8 cellular contexts compared by ENCODE assay signal in the genomic region with DNA sequence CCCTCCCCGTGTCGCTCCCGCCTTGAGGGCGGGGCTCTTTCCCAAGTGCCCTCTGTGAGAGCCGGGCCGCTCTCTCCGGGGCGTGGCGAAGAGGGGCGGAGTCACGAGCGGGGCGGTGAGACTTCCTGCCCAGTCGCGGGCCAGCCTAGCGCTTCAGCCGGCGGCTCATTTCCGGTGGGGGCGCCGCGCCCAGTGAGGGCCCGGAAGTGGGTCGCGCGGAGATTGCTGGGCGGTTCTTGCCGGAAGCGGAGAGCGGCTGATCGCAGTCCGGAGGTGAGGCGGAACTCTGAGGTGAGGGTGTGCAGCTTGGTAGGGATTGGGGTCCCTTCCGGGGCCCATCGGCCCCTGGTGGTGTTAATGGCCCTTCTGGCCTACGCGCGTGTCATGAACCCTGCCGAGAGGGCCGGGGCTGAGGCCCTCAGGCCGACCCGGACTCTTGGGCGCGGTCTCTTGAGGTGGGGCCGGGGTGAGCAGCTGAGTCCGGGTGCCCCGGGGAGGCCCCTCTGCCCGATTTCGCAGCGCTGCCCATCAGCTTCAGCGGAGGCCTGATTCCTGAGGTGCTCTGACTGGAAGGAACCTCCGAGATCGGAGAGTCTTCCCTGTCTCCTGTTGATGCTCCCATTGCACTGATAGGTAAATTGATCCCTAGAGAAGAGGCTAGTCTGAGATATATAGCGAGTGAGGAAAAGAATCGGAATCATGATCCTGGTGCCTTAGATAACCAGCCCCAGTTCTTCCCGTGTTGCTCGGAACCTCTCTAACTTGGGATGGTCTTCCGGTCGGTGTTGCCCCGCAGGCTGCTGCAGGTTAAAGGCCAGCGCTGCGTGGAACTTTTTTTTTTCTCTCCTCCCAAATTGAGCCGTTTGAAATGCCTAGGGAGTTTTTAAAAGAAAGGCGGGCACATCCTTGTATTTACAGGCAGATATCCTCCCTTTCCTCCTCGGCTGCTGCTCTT. TPM values are rescaled to one million over a fixed set of nuclear protein-coding genes. Genes with fewer than 3 reads are reported as not detected.
DNase-seq lines count a peak whose midpoint lies in the region; ATAC-seq and TF ChIP-seq lines count a peak whose summit lies in the region.

A gene with protein sequence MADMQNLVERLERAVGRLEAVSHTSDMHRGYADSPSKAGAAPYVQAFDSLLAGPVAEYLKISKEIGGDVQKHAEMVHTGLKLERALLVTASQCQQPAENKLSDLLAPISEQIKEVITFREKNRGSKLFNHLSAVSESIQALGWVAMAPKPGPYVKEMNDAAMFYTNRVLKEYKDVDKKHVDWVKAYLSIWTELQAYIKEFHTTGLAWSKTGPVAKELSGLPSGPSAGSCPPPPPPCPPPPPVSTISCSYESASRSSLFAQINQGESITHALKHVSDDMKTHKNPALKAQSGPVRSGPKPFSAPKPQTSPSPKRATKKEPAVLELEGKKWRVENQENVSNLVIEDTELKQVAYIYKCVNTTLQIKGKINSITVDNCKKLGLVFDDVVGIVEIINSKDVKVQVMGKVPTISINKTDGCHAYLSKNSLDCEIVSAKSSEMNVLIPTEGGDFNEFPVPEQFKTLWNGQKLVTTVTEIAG (plus strand): TSS at position 219 of the 955 bp plus-strand sequence. CDS start 18,618 bp downstream, outside the sequence.

- H3K9me3 ChIP-seq in CD4-positive, alpha-beta memory T cell (ENCODE audit: control insufficient read depth in 1 of 2, low read length in 2 of 2): no peaks in the 10 kb centered on the region
- H3K9me3 ChIP-seq in lung (ENCODE audit: control insufficient read depth in 2 of 2, insufficient read depth in 1 of 2, low read length in 1 of 2): no peaks in the 10 kb centered on the region

- peak; percentile 100 for DNase-seq in CD4-positive, alpha-beta memory T cell
- peak; percentile 94 for DNase-seq in HPDE6-E6E7 (ENCODE audit: extremely low spot score)
- peak; percentile 99 for DNase-seq in NK-92 treated with Interleukin-12 subunit alpha and Interleukin-12 subunit beta, amount 100 ng/mL, for 24 hours (lab: John Stamatoyannopoulos, UW)
- DNase-seq in activated CD8-positive, alpha-beta memory T cell treated with anti-CD3 and anti-CD28 coated beads for 24 hours: peak; percentile 100
- DNase-seq in effector CD4-positive, alpha-beta T cell: peak; percentile 99
- DNase-seq in lung (ENCODE audit: low spot score): peak; percentile 100
- DNase-seq in stimulated activated CD4-positive, alpha-beta T cell treated with anti-CD3 and anti-CD28 coated beads, TNF-alpha, amount 100 ng/mL, for 48 hours (ENCODE audit: low read depth in 3 of 3): peak; percentile 99 to 100 (median 100)

- peaks cover 44 to 91% (median 57%) of the 10 kb centered on the region in 4 donors for H3K4me1 Mint-ChIP-seq in CD4-positive, alpha-beta memory T cell

- POLR2A ChIA-PET in CD4-positive, alpha-beta memory T cell (lab: Charles Lee; ENCODE audit: partially characterized antibody): interaction anchor here (0.7 to 6.2 kb wide), 20 partner anchors 10 to 589 kb away, joined by 3 to 115 read pairs (median 4); partner anchors contain the start of genes HPCAL4, PPT1, ZFP69B and ZMPSTE24

- TF ChIP-seq CTCF in lung (IDR thresholded peaks at IDR 0.05; ENCODE audit: control extremely low read depth, extremely low read depth): no peak

- peak within 1 kb of the TSS; percentile 92 to 99 (median 97) for H3K27ac Mint-ChIP-seq in CD4-positive, alpha-beta memory T cell

- H3K27ac ChIP-seq in CD4-positive, alpha-beta memory T cell (ENCODE audit: low read depth, low read length): peak within 1 kb of the TSS; percentile 86
- H3K27ac ChIP-seq in lung (ENCODE audit: low read depth in 1 of 2, low read length in 1 of 2): peak within 1 kb of the TSS; percentile 98

- H3K9me3 Mint-ChIP-seq in CD4-positive, alpha-beta memory T cell: no peaks in the 10 kb centered on the region

- intact Hi-C loops in CD4-positive, alpha-beta memory T cell (cut with micrococcal nuclease): loop anchor here (1.0 to 5.0 kb wide), 5 partner anchors 19 to 463 kb away; partner anchors contain the start of genes PABPC4, RLF and ZMPSTE24

- H3K36me3 Mint-ChIP-seq in CD4-positive, alpha-beta memory T cell: peaks cover 21 to 46% of the 10 kb centered on the region in 2 donors

- 0% methylated on average over 64 to 65 of the region's 65 CpGs for WGBS in lung, 2 donors

- H3K4me3 Mint-ChIP-seq in CD4-positive, alpha-beta memory T cell: peak within 1 kb of the TSS; percentile 90 to 98 (median 96)

- H3K4me1 ChIP-seq in CD4-positive, alpha-beta memory T cell (ENCODE audit: insufficient read depth, low read length): peaks cover 78% of the 10 kb centered on the region
- peaks cover 3 to 24% of the 10 kb centered on the region in 2 donors for H3K4me1 ChIP-seq in lung (ENCODE audit: control insufficient read depth in 2 of 2, insufficient read depth in 2 of 2, low read length in 2 of 2)

- peak within 1 kb of the TSS; percentile 78 to 92 for H3K4me3 ChIP-seq in CD4-positive, alpha-beta memory T cell (ENCODE audit: low read length in 2 of 2)
- H3K4me3 ChIP-seq in lung: peak within 1 kb of the TSS; percentile 83

- H3K27me3 ChIP-seq in CD4-positive, alpha-beta memory T cell (ENCODE audit: insufficient read depth, low read length): no peaks in the 10 kb centered on the region
- no peaks in the 10 kb centered on the region for H3K27me3 ChIP-seq in lung (ENCODE audit: control insufficient read depth, insufficient read depth)

- peak; percentile 83 for ATAC-seq in GM19463 (IDR thresholded peaks at IDR 0.05; ENCODE audit: unreplicated experiment)
- ATAC-seq in lung (ENCODE audit: insufficient read depth, low FRiP score): peak; percentile 93

- no peaks in the 10 kb centered on the region for H3K27me3 Mint-ChIP-seq in CD4-positive, alpha-beta memory T cell

- no peaks in the 10 kb centered on the region for H3K36me3 ChIP-seq in CD4-positive, alpha-beta memory T cell (ENCODE audit: insufficient read depth, low read length)
- H3K36me3 ChIP-seq in lung (ENCODE audit: control insufficient read depth in 2 of 2, insufficient read depth in 2 of 2, low read length in 2 of 2): peaks cover 0 to 4% of the 10 kb centered on the region in 2 donors

- CTCF ChIA-PET in CD4-positive, alpha-beta memory T cell (lab: Charles Lee; ENCODE audit: partially characterized antibody): interaction anchor here (0.6 to 2.5 kb wide), 9 partner anchors 8 to 825 kb away, joined by 3 to 14 read pairs (median 4); no protein-coding TSS in a partner anchor

RNA-seq across cellular contexts. Expression of the gene that starts here (rescaled TPM):
- 100 to 1,000 TPM; 285 to 305 TPM for total RNA-seq in CD4-positive, alpha-beta memory T cell
- polyA plus RNA-seq in CD4-positive, alpha-beta memory T cell: 100 to 1,000 TPM; 629 to 725 TPM
- 100 to 1,000 TPM; 170 to 400 TPM for total RNA-seq in lung
- polyA plus RNA-seq in lung: 100 to 1,000 TPM; 109 to 454 TPM

Comparison
In these comparisons a context has a peak if more than half of its experiments do, and no peak if none do; other contexts are left out.
1. Peak in every context shown above with its lines: DNase-seq, ATAC-seq, H3K4me3 ChIP-seq and H3K27ac ChIP-seq.